ENCODE assay signal across 8 cellular contexts in genomic region chr19:13841339-13842293, GRCh38. TPM values are rescaled to one million over a fixed set of nuclear protein-coding genes. Genes with fewer than 3 reads are reported as not detected.
A peak's percentile ranks its signal among the peaks of the same experiment; 100 is the strongest.
DNase-seq lines count a peak whose midpoint lies in the region; ATAC-seq and TF ChIP-seq lines count a peak whose summit lies in the region.

No MANE protein-coding gene starts in this region.

- H3K27ac Mint-ChIP-seq in activated T-helper 1 cell treated with anti-CD3 and anti-CD28 coated beads, Interleukin-12 subunit alpha, Interleukin-12 subunit beta, Interleukin-2, Interleukin-4 antibody, amounts not matched to agents 30 ng/mL and 10 ng/mL and 1 ng/mL, durations not matched to agents 14 hours and 24 hours and 36 hours = peak overlapping the region; percentile 96

- H3K4me1 Mint-ChIP-seq in activated T-helper 1 cell treated with anti-CD3 and anti-CD28 coated beads, Interleukin-12 subunit alpha, Interleukin-12 subunit beta, Interleukin-2, Interleukin-4 antibody, amounts not matched to agents 30 ng/mL and 10 ng/mL and 1 ng/mL, durations not matched to agents 14 hours and 24 hours and 36 hours (ENCODE audit: low read depth) = peaks cover 53% of the 10 kb centered on the region

- H3K27me3 Mint-ChIP-seq in activated T-helper 1 cell treated with anti-CD3 and anti-CD28 coated beads, Interleukin-12 subunit alpha, Interleukin-12 subunit beta, Interleukin-2, Interleukin-4 antibody, amounts not matched to agents 30 ng/mL and 10 ng/mL and 1 ng/mL, durations not matched to agents 14 hours and 24 hours and 36 hours (ENCODE audit: insufficient read depth) = no peaks in the 10 kb centered on the region

- H3K27ac ChIP-seq in AG04450 (ENCODE audit: low read depth, low read length) (peak overlapping the region; percentile 70), prostate gland (peak overlapping the region; percentile 98 to 99)

- POLR2A ChIA-PET in AG04450 (lab: Yijun Ruan, JAX) = interaction anchor here (0.6 to 4.4 kb wide), 7 partner anchors 10 to 72 kb away, joined by 3 to 27 read pairs (median 6); partner anchors contain the start of gene ZSWIM4

- DNase-seq in AG04450 (ENCODE audit: low read depth, low spot score) = no peak
- DNase-seq in activated T-helper 1 cell treated with anti-CD3 and anti-CD28 coated beads, Interleukin-12 subunit alpha, Interleukin-12 subunit beta, Interleukin-2, Interleukin-4 antibody, amounts not matched to agents 30 ng/mL and 10 ng/mL and 1 ng/mL, durations not matched to agents 14 hours and 24 hours and 36 hours (ENCODE audit: low spot score) = no peak
- DNase-seq in Right ventricle myocardium inferior (ENCODE audit: missing footprints) = peak; percentile 83
- peak; percentile 77 for DNase-seq in prostate gland (ENCODE audit: low spot score)
- no peak for DNase-seq in NCI-H1417 treated with DMSO at 0.1 percent for 48 hours (lab: John Stamatoyannopoulos, UW)
- no peak for DNase-seq in stimulated activated CD4-positive, alpha-beta T cell treated with anti-CD3 and anti-CD28 coated beads, Interleukin-2, amount 100 ng/mL, for 48 hours

- intact Hi-C loops in activated T-helper 1 cell treated with anti-CD3 and anti-CD28 coated beads, Interleukin-12 subunit alpha, Interleukin-12 subunit beta, Interleukin-2, Interleukin-4 antibody, amounts not matched to agents 30 ng/mL and 10 ng/mL and 1 ng/mL, durations not matched to agents 14 hours and 24 hours and 36 hours (cut with micrococcal nuclease) = no loop called here
- intact Hi-C loops in Right ventricle myocardium inferior (cut with DNase I) (loop anchor here (10.0 kb wide), 1 partner anchor 687 kb away; the partner anchor contains the start of genes IER2 and STX10), prostate gland (cut with DNase I) (no loop called here)

- H3K4me3 Mint-ChIP-seq in activated T-helper 1 cell treated with anti-CD3 and anti-CD28 coated beads, Interleukin-12 subunit alpha, Interleukin-12 subunit beta, Interleukin-2, Interleukin-4 antibody, amounts not matched to agents 30 ng/mL and 10 ng/mL and 1 ng/mL, durations not matched to agents 14 hours and 24 hours and 36 hours = peak overlapping the region; percentile 93

- no peaks in the 10 kb centered on the region; the same call in 1 of the 2 replicates for H3K9me3 ChIP-seq in AG04450 (ENCODE audit: control insufficient read depth, insufficient read depth, low read length)
- H3K9me3 ChIP-seq in prostate gland = no peaks in the 10 kb centered on the region

- peaks cover 16% of the 10 kb centered on the region for H3K36me3 Mint-ChIP-seq in activated T-helper 1 cell treated with anti-CD3 and anti-CD28 coated beads, Interleukin-12 subunit alpha, Interleukin-12 subunit beta, Interleukin-2, Interleukin-4 antibody, amounts not matched to agents 30 ng/mL and 10 ng/mL and 1 ng/mL, durations not matched to agents 14 hours and 24 hours and 36 hours (ENCODE audit: low read depth)

- ATAC-seq in Right ventricle myocardium inferior (no peak), HG03135 (IDR thresholded peaks at IDR 0.05; ENCODE audit: unreplicated experiment) (no peak)

- TF ChIP-seq RAD21 in Ishikawa (IDR thresholded peaks at IDR 0.05; ENCODE audit: low read depth) = no peak

- TF ChIP-seq CTCF in AG04450 (IDR thresholded peaks at IDR 0.05; ENCODE audit: low read depth, low read length) (no peak), prostate gland (IDR thresholded peaks at IDR 0.05) (no peak)

- CTCF ChIA-PET in AG04450 (lab: Charles Lee) = interaction anchor here (0.5 to 1.4 kb wide), 3 partner anchors 21 to 67 kb away, joined by 3 to 4 read pairs (median 3); partner anchors contain the start of gene C19orf53

- H3K27me3 ChIP-seq in AG04450 (ENCODE audit: control insufficient read depth, insufficient read depth, low read length) (no peaks in the 10 kb centered on the region), prostate gland (replicated peaks; ENCODE audit: insufficient read depth) (no peaks in the 10 kb centered on the region)

- H3K9me3 Mint-ChIP-seq in activated T-helper 1 cell treated with anti-CD3 and anti-CD28 coated beads, Interleukin-12 subunit alpha, Interleukin-12 subunit beta, Interleukin-2, Interleukin-4 antibody, amounts not matched to agents 30 ng/mL and 10 ng/mL and 1 ng/mL, durations not matched to agents 14 hours and 24 hours and 36 hours = no peaks in the 10 kb centered on the region

- WGBS in prostate gland = 3% methylated on average over 18 of the region's 24 CpGs

- no peaks in the 10 kb centered on the region for H3K36me3 ChIP-seq in prostate gland

- H3K4me1 ChIP-seq in prostate gland (replicated peaks) = peaks cover 19% of the 10 kb centered on the region

- peak; percentile 55 for TF ChIP-seq POLR2A in prostate gland (IDR thresholded peaks at IDR 0.05)

- H3K4me3 ChIP-seq in AG04450 (ENCODE audit: low read depth, low read length) (peak overlapping the region; percentile 88), prostate gland (peak overlapping the region; percentile 91 to 96)

- TF ChIP-seq EP300 in Ishikawa (IDR thresholded peaks at IDR 0.05; ENCODE audit: borderline replicate concordance) = no peak

TF ChIP-seq in Ishikawa, 13 proteins besides CTCF, POLR2A, EP300 and RAD21:
- TF ChIP-seq YY1 (IDR thresholded peaks at IDR 0.05; ENCODE audit: low read depth) (no peak), REST (IDR thresholded peaks at IDR 0.05; ENCODE audit: low read depth) (no peak), EGR1 (IDR thresholded peaks at IDR 0.05) (no peak), MAX (IDR thresholded peaks at IDR 0.05) (peak; percentile 72; the same call in 1 of the 2 replicates), ZBTB7A (IDR thresholded peaks at IDR 0.05; ENCODE audit: low read depth) (peak; percentile 56; the same call in 1 of the 2 replicates), NFIC (IDR thresholded peaks at IDR 0.05) (0 out of 2 replicates have a peak, but pooled peaks have one; percentile 15), TCF12 (IDR thresholded peaks at IDR 0.05; ENCODE audit: low read depth) (no peak), FOXM1 (IDR thresholded peaks at IDR 0.05; ENCODE audit: borderline replicate concordance, low read depth) (no peak), TAF1 (IDR thresholded peaks at IDR 0.05; ENCODE audit: low read depth) (0 out of 2 replicates have a peak, but pooled peaks have one; percentile 21), CREB1 (IDR thresholded peaks at IDR 0.05; ENCODE audit: low read depth) (no peak), TEAD4 (IDR thresholded peaks at IDR 0.05) (no peak), USF1 (IDR thresholded peaks at IDR 0.05) (no peak), CEBPB (IDR thresholded peaks at IDR 0.05) (no peak)

RNA-seq across cellular contexts. Expression of gene NANOS3, which starts 35.3 kb away (rescaled TPM):
- 0.36 and 0.37 TPM in 2 replicates for polyA plus RNA-seq in AG04450 (2011; rRNA removed)
- polyA minus RNA-seq in AG04450 (2011; rRNA and poly(A)+ RNA removed) = not detected in 2 replicates
- 1.5 and 3.1 TPM in 2 replicates for total RNA-seq in activated T-helper 1 cell treated with anti-CD3 and anti-CD28 coated beads, Interleukin-12 subunit alpha, Interleukin-12 subunit beta, Interleukin-2, Interleukin-4 antibody, amounts not matched to agents 30 ng/mL and 10 ng/mL and 1 ng/mL, durations not matched to agents 14 hours and 24 hours and 36 hours
- 0.68 TPM for total RNA-seq in Right ventricle myocardium inferior
- total RNA-seq in prostate gland = 1 to 10 TPM in 1 of 2 donors, not detected in 1; 1.5 TPM

RNA-seq across cellular contexts. Expression of gene ZSWIM4, which starts 46.4 kb away (rescaled TPM):
- polyA plus RNA-seq in AG04450 (2011; rRNA removed) = 2.3 and 3.4 TPM in 2 replicates
- 3.6 and 5.0 TPM in 2 replicates for polyA minus RNA-seq in AG04450 (2011; rRNA and poly(A)+ RNA removed)
- total RNA-seq in activated T-helper 1 cell treated with anti-CD3 and anti-CD28 coated beads, Interleukin-12 subunit alpha, Interleukin-12 subunit beta, Interleukin-2, Interleukin-4 antibody, amounts not matched to agents 30 ng/mL and 10 ng/mL and 1 ng/mL, durations not matched to agents 14 hours and 24 hours and 36 hours = 7.6 and 7.9 TPM in 2 replicates
- total RNA-seq in Right ventricle myocardium inferior = 2.1 TPM
- total RNA-seq in prostate gland = 10 to 100 TPM in 1 of 2 donors, 1 to 10 TPM in 1; 9.7 to 14.2 TPM

Comparison
In these comparisons a context has a peak if more than half of its experiments do, and no peak if none do; other contexts are left out.
1. DNase-seq: peak in Right ventricle myocardium inferior (single experiment) and prostate gland (single experiment); none in AG04450 (single experiment), activated T-helper 1 cell treated with anti-CD3 and anti-CD28 coated beads, Interleukin-12 subunit alpha, Interleukin-12 subunit beta, Interleukin-2, Interleukin-4 antibody, amounts not matched to agents 30 ng/mL and 10 ng/mL and 1 ng/mL, durations not matched to agents 14 hours and 24 hours and 36 hours (single experiment), NCI-H1417 treated with DMSO at 0.1 percent for 48 hours (single experiment) and stimulated activated CD4-positive, alpha-beta T cell treated with anti-CD3 and anti-CD28 coated beads, Interleukin-2, amount 100 ng/mL, for 48 hours (0 of 2).